10 cellular contexts compared by ENCODE assay signal in genomic region chr17:27349540-27350021, GRCh38. TPM values are rescaled to one million over a fixed set of nuclear protein-coding genes. Genes with fewer than 3 reads are reported as not detected.
A peak's percentile ranks its signal among the peaks of the same experiment; 100 is the strongest.
DNase-seq lines count a peak whose midpoint lies in the region; ATAC-seq and TF ChIP-seq lines count a peak whose summit lies in the region.
"Had no signal": no experiment of that assay in that cellular context is flagged by ENCODE, and none has a peak within 500 bp of the region (broad histone marks: within the 10 kb centered on the region; RNA-seq: fewer than 3 reads in every experiment).

No MANE protein-coding gene starts in this region.

- no peak for TF ChIP-seq CTCF in DOHH2 (IDR thresholded peaks at IDR 0.05; ENCODE audit: low read depth, low read length, poor library complexity, severe bottlenecking)
- TF ChIP-seq CTCF in activated B cell treated with CpG ODN at 0.5 μM for 24 hours (IDR thresholded peaks at IDR 0.05) = no peak
- TF ChIP-seq CTCF in gastrocnemius medialis (IDR thresholded peaks at IDR 0.05 in 4 of 5, conservative IDR thresholded peaks at IDR 0.05 in 1 of 5) = no peak

- H3K9me2 ChIP-seq in DOHH2 (replicated peaks; ENCODE audit: control insufficient read depth, low read length) = no peaks in the 10 kb centered on the region

- no peaks in the 10 kb centered on the region for H3K27me3 ChIP-seq in DOHH2 (ENCODE audit: control insufficient read depth, low read length)
- H3K27me3 ChIP-seq in iPS-18a (ENCODE audit: control insufficient read depth, insufficient read depth, low read length) = no peaks in the 10 kb centered on the region
- no peaks in the 10 kb centered on the region for H3K27me3 ChIP-seq in gastrocnemius medialis
- H3K27me3 ChIP-seq in CD8-positive, alpha-beta memory T cell (ENCODE audit: insufficient read depth, low read length, poor library complexity, severe bottlenecking) = no peaks in the 10 kb centered on the region

- no peaks in the 10 kb centered on the region for H4K20me1 ChIP-seq in DOHH2 (ENCODE audit: control insufficient read depth, insufficient read depth, low read depth, low read length)

- H3F3A ChIP-seq in DOHH2 (ENCODE audit: control insufficient read depth, insufficient read depth) = peaks cover 19% of the 10 kb centered on the region

- no peaks in the 10 kb centered on the region for H3K36me3 Mint-ChIP-seq in activated B cell treated with CpG ODN at 0.5 μM for 24 hours (ENCODE audit: low read depth)
- H3K36me3 Mint-ChIP-seq in activated CD4-positive, alpha-beta T cell treated with anti-CD3 and anti-CD28 coated beads, Interleukin-2, amount 10 ng/mL, durations not matched to agents 24 days and 14 days (ENCODE audit: low read depth) = no peaks in the 10 kb centered on the region
- no peaks in the 10 kb centered on the region for H3K36me3 Mint-ChIP-seq in CD8-positive, alpha-beta memory T cell

- H3K27ac ChIP-seq in DOHH2 (ENCODE audit: low read depth, low read length) (no peak overlapping the region), iPS-18a (ENCODE audit: low read length) (no peak overlapping the region), gastrocnemius medialis (peak overlapping the region in 3 of 4 donors; percentile 49 to 68 (median 64))
- no peak overlapping the region for H3K27ac ChIP-seq in CD8-positive, alpha-beta memory T cell (ENCODE audit: low read depth, low read length)

- H3K27me3 Mint-ChIP-seq in activated B cell treated with CpG ODN at 0.5 μM for 24 hours = no peaks in the 10 kb centered on the region
- no peaks in the 10 kb centered on the region for H3K27me3 Mint-ChIP-seq in activated CD4-positive, alpha-beta T cell treated with anti-CD3 and anti-CD28 coated beads, Interleukin-2, amount 10 ng/mL, durations not matched to agents 24 days and 14 days
- no peaks in the 10 kb centered on the region for H3K27me3 Mint-ChIP-seq in CD8-positive, alpha-beta memory T cell

- H3K4me1 Mint-ChIP-seq in activated B cell treated with CpG ODN at 0.5 μM for 24 hours = peaks cover 28% of the 10 kb centered on the region
- peaks cover 27% of the 10 kb centered on the region for H3K4me1 Mint-ChIP-seq in activated CD4-positive, alpha-beta T cell treated with anti-CD3 and anti-CD28 coated beads, Interleukin-2, amount 10 ng/mL, durations not matched to agents 24 days and 14 days
- peaks cover 22 to 36% (median 36%) of the 10 kb centered on the region in 3 donors for H3K4me1 Mint-ChIP-seq in CD8-positive, alpha-beta memory T cell

- H3K4me3 Mint-ChIP-seq in activated B cell treated with CpG ODN at 0.5 μM for 24 hours = peak overlapping the region; percentile 28
- H3K4me3 Mint-ChIP-seq in activated CD4-positive, alpha-beta T cell treated with anti-CD3 and anti-CD28 coated beads, Interleukin-2, amount 10 ng/mL, durations not matched to agents 24 days and 14 days = no peak overlapping the region
- H3K4me3 Mint-ChIP-seq in CD8-positive, alpha-beta memory T cell = peak overlapping the region in 2 of 7 donors; percentile 24 to 54

- no peaks in the 10 kb centered on the region for H3K9me3 Mint-ChIP-seq in activated B cell treated with CpG ODN at 0.5 μM for 24 hours
- H3K9me3 Mint-ChIP-seq in activated CD4-positive, alpha-beta T cell treated with anti-CD3 and anti-CD28 coated beads, Interleukin-2, amount 10 ng/mL, durations not matched to agents 24 days and 14 days = no peaks in the 10 kb centered on the region
- H3K9me3 Mint-ChIP-seq in CD8-positive, alpha-beta memory T cell = no peaks in the 10 kb centered on the region

- ATAC-seq in activated B cell treated with CpG ODN at 0.5 μM for 24 hours (ENCODE audit: low read depth) = no peak
- no peak for ATAC-seq in gastrocnemius medialis

- no peak for TF ChIP-seq POLR2A in gastrocnemius medialis (IDR thresholded peaks at IDR 0.05)

- CTCF ChIA-PET in activated B cell treated with CpG ODN at 0.5 μM for 24 hours (lab: Charles Lee) = interaction anchor here (1.0 to 2.7 kb wide), 4 partner anchors 17 to 301 kb away, joined by 3 to 21 read pairs (median 8); no protein-coding TSS in a partner anchor
- CTCF ChIA-PET in CD8-positive, alpha-beta memory T cell (lab: Charles Lee) = interaction anchor here (0.6 to 7.3 kb wide), 7 partner anchors 13 to 253 kb away, joined by 3 to 78 read pairs (median 3); no protein-coding TSS in a partner anchor

- peaks cover 55% of the 10 kb centered on the region for H3K4me1 ChIP-seq in DOHH2 (ENCODE audit: control insufficient read depth, low read length)
- peaks cover 7% of the 10 kb centered on the region for H3K4me1 ChIP-seq in iPS-18a (ENCODE audit: control insufficient read depth, low read depth, low read length)
- H3K4me1 ChIP-seq in gastrocnemius medialis = peaks cover 11 to 20% of the 10 kb centered on the region in 2 donors
- H3K4me1 ChIP-seq in CD8-positive, alpha-beta memory T cell (ENCODE audit: insufficient read depth, low read length) = peaks cover 10% of the 10 kb centered on the region

- peak overlapping the region; percentile 75; the same call in 1 of the 2 replicates for H3K4me3 ChIP-seq in DOHH2 (ENCODE audit: low read length)
- H3K4me3 ChIP-seq in iPS-18a (ENCODE audit: low read length) = peak overlapping the region; percentile 47
- H3K4me3 ChIP-seq in gastrocnemius medialis = peak overlapping the region in 1 of 4 donors; percentile 42
- H3K4me3 ChIP-seq in CD8-positive, alpha-beta memory T cell (ENCODE audit: low read length) = no peak overlapping the region

- H3K27ac Mint-ChIP-seq in activated B cell treated with CpG ODN at 0.5 μM for 24 hours = no peak overlapping the region
- H3K27ac Mint-ChIP-seq in activated CD4-positive, alpha-beta T cell treated with anti-CD3 and anti-CD28 coated beads, Interleukin-2, amount 10 ng/mL, durations not matched to agents 24 days and 14 days = no peak overlapping the region
- H3K27ac Mint-ChIP-seq in CD8-positive, alpha-beta memory T cell = peak overlapping the region in 3 of 8 donors; percentile 17 to 83 (median 74)

- in situ Hi-C loops in gastrocnemius medialis (cut with MboI; ENCODE audit: low sequenced_read_pairs in 4 of 4) = loop anchor here in 3 of 4 donors (5.0 to 25.0 kb wide), 6 partner anchors 113 to 538 kb away; partner anchors contain the start of genes KSR1 (in 2 of the 3) and LYRM9 (in 1 of the 3)

- no peak overlapping the region for H3K9ac ChIP-seq in iPS-18a (ENCODE audit: low read length)

- intact Hi-C loops in activated B cell treated with CpG ODN at 0.5 μM for 24 hours (cut with micrococcal nuclease) = loop anchor here (1.0 to 5.0 kb wide), 3 partner anchors 55 to 543 kb away; partner anchors contain the start of genes LYRM9 and WSB1
- intact Hi-C loops in gastrocnemius medialis (cut with DNase I; ENCODE audit: low total_unique reads) = loop anchor here (5.0 kb wide), 1 partner anchor 223 kb away; no protein-coding TSS in a partner anchor
- intact Hi-C loops in activated CD4-positive, alpha-beta T cell treated with anti-CD3 and anti-CD28 coated beads, Interleukin-2, amount 10 ng/mL, durations not matched to agents 24 days and 14 days (cut with micrococcal nuclease) = loop anchor here (1.0 to 5.0 kb wide), 4 partner anchors 16 to 123 kb away; partner anchors contain the start of gene KSR1

- POLR2A ChIA-PET in activated B cell treated with CpG ODN at 0.5 μM for 24 hours (lab: Charles Lee) = interaction anchor here (0.8 to 1.0 kb wide), 3 partner anchors 55 to 132 kb away, joined by 3 to 4 read pairs (median 4); no protein-coding TSS in a partner anchor
- POLR2A ChIA-PET in CD8-positive, alpha-beta memory T cell (lab: Charles Lee) = no interaction called here

- H3K36me3 ChIP-seq in DOHH2 (ENCODE audit: control insufficient read depth, low read length) (no peaks in the 10 kb centered on the region), iPS-18a (ENCODE audit: control insufficient read depth, low read depth, low read length) (no peaks in the 10 kb centered on the region), gastrocnemius medialis (no peaks in the 10 kb centered on the region)
- H3K36me3 ChIP-seq in CD8-positive, alpha-beta memory T cell (ENCODE audit: insufficient read depth, low read length) = no peaks in the 10 kb centered on the region

- H3K9me3 ChIP-seq in DOHH2 (ENCODE audit: control insufficient read depth, insufficient read depth, low read length) = no peaks in the 10 kb centered on the region
- H3K9me3 ChIP-seq in iPS-18a (ENCODE audit: control insufficient read depth, low read depth, low read length) = no peaks in the 10 kb centered on the region
- H3K9me3 ChIP-seq in gastrocnemius medialis = no peaks in the 10 kb centered on the region
- no peaks in the 10 kb centered on the region for H3K9me3 ChIP-seq in CD8-positive, alpha-beta memory T cell (ENCODE audit: low read length)

- peaks cover 15% of the 10 kb centered on the region for H3K79me2 ChIP-seq in DOHH2 (ENCODE audit: control insufficient read depth, low read length)

- peak overlapping the region; percentile 73 for H3K4me2 ChIP-seq in DOHH2 (ENCODE audit: low read length)

- no peak for DNase-seq in activated B cell treated with CpG ODN at 0.5 μM for 24 hours
- no peak for DNase-seq in gastrocnemius medialis
- no peak for DNase-seq in activated CD4-positive, alpha-beta T cell treated with anti-CD3 and anti-CD28 coated beads, Interleukin-2, amount 10 ng/mL, durations not matched to agents 24 days and 14 days
- DNase-seq in NCI-H146 treated with DMSO at 0.1 percent for 48 hours (lab: John Stamatoyannopoulos, UW; ENCODE audit: unreplicated experiment) = no peak
- DNase-seq in DMS53 (lab: John Stamatoyannopoulos, UW) = no peak
- DNase-seq in CD8-positive, alpha-beta memory T cell = no peak
- DNase-seq: COR-L47, NCI-H1105 treated with DMSO at 0.1 percent for 48 hours had no signal

RNA-seq across cellular contexts. Expression of gene WSB1, which starts 55.7 kb away (rescaled TPM):
- total RNA-seq in activated B cell treated with CpG ODN at 0.5 μM for 24 hours (115 and 125 TPM in 2 replicates), gastrocnemius medialis (10 to 100 TPM; 15.8 to 48.1 (median 20.4) TPM)
- total RNA-seq in activated CD4-positive, alpha-beta T cell treated with anti-CD3 and anti-CD28 coated beads, Interleukin-2, amount 10 ng/mL, durations not matched to agents 24 days and 14 days = 135 and 136 TPM in 2 replicates
- total RNA-seq in CD8-positive, alpha-beta memory T cell = 10 to 100 TPM; 71.0 to 72.5 TPM
- 187 TPM for polyA plus RNA-seq in CD8-positive, alpha-beta memory T cell

Comparison
In these comparisons a context has a peak if more than half of its experiments do, and no peak if none do; other contexts are left out.
1. H3K27ac ChIP-seq: peak in gastrocnemius medialis (3 of 4); none in DOHH2 (single experiment), iPS-18a (single experiment) and CD8-positive, alpha-beta memory T cell (single experiment).